10 cellular contexts compared by ENCODE assay signal in the genomic region with DNA sequence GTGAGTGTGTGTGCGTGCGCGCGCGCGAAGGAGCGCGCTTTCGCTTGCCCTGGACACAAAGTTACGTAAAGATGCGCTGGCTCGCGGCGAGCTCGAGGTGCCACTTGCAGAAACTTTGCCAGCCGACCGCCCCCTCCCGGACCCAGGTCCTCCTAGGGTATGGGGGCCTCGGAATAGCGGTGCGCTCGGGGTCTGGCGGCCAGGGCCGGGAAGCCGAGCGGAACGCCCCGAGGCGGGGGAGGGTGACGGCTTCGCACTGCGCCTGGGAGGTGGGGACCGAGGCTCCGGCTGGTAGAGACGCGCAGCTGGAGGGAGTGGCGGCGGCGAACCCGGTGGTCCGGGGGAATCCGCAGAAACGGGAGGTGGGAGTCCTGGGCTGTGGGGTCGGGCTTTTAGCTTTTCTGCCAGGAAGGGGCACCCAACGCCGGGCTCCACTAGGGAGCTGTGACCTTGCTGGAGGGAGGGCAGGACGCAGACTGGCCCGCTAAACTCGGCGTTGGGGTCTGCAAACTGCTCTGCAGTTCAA. TPM values are rescaled to one million over a fixed set of nuclear protein-coding genes. Genes with fewer than 3 reads are reported as not detected.
DNase-seq lines count a peak whose midpoint lies in the region; ATAC-seq, FAIRE-seq and TF ChIP-seq lines count a peak whose summit lies in the region.
"Had no signal": no experiment of that assay in that cellular context is flagged by ENCODE, and none has a peak within 500 bp of the region (broad histone marks: within the 10 kb centered on the region; RNA-seq: fewer than 3 reads in every experiment).

No MANE protein-coding gene starts in this region.

- no peak overlapping the region for H2AFZ ChIP-seq in GM12878 (ENCODE audit: control insufficient read depth, low read depth, low read length)

- no peak for TF ChIP-seq EP300 in A549 (IDR thresholded peaks at IDR 0.05)
- TF ChIP-seq EP300 in GM12878 (IDR thresholded peaks at IDR 0.05; ENCODE audit: borderline replicate concordance in 1 of 2, control insufficient read depth in 1 of 2, low read depth in 2 of 2, low read length in 2 of 2) = no peak

- H3K4me3 ChIP-seq in A549 (peak overlapping the region; percentile 46), GM12878 (no peak overlapping the region), lung (peak overlapping the region; percentile 5)

- BruUV-seq in GM12878 (replicated peaks; lab: Mats Ljungman, UMichigan) = no TSS peak

- CTCF ChIA-PET in A549 (lab: Yijun Ruan, JAX) (interaction anchor here (1.4 kb wide), 1 partner anchor 13 kb away, joined by 4 read pairs; no protein-coding TSS in a partner anchor), GM12878 (lab: Yijun Ruan, JAX) (no interaction called here)

- H3K4me1 ChIP-seq in A549 (peaks cover 58% of the 10 kb centered on the region), GM12878 (ENCODE audit: control insufficient read depth, insufficient read depth, low read length) (no peaks in the 10 kb centered on the region), lung (ENCODE audit: control insufficient read depth in 2 of 2, insufficient read depth in 2 of 2, low read length in 2 of 2) (peaks cover 0 to 10% of the 10 kb centered on the region in 2 donors)

- RAD21 ChIA-PET in GM12878 (lab: Charles Lee; ENCODE audit: unreplicated experiment) = no interaction called here

- TF ChIP-seq CTCF in A549 (IDR thresholded peaks at IDR 0.05) = no peak
- TF ChIP-seq CTCF in GM12878 (IDR thresholded peaks at IDR 0.05 in 2 of 3, conservative IDR thresholded peaks at IDR 0.05 in 1 of 3; ENCODE audit: control insufficient read depth in 2 of 3, extremely low read depth in 1 of 3, insufficient read depth in 1 of 3, low read depth in 3 of 3, low read length in 3 of 3) = no peak
- no peak for TF ChIP-seq CTCF in lung (IDR thresholded peaks at IDR 0.05; ENCODE audit: control extremely low read depth, extremely low read depth)

- in situ Hi-C loops in GM12878 (cut with MboI) = no loop called here

- H3K79me2 ChIP-seq in GM12878 (ENCODE audit: control insufficient read depth, insufficient read depth, low read length) = no peaks in the 10 kb centered on the region

- H3K27me3 ChIP-seq in GM12878 (replicated peaks in 1 of 2; ENCODE audit: control insufficient read depth in 2 of 2, insufficient read depth in 2 of 2, low read length in 1 of 2) (peaks cover 13 to 14% of the 10 kb centered on the region in 2 experiments), lung (ENCODE audit: control insufficient read depth, insufficient read depth) (peaks cover 24% of the 10 kb centered on the region)

- intact Hi-C loops in GM12878 (cut with micrococcal nuclease; ENCODE audit: unreplicated experiment) (no loop called here), left colon (cut with DNase I, micrococcal nuclease) (no loop called here)

- SMC1A ChIA-PET in GM12878 (lab: Charles Lee; ENCODE audit: uncharacterized antibody, unreplicated experiment) = no interaction called here

- H3K36me3 ChIP-seq in GM12878 (ENCODE audit: control insufficient read depth in 2 of 2, insufficient read depth in 2 of 2, low read length in 1 of 2) = no peaks in the 10 kb centered on the region
- H3K36me3 ChIP-seq in lung (ENCODE audit: control insufficient read depth in 2 of 2, insufficient read depth in 2 of 2, low read length in 2 of 2) = no peaks in the 10 kb centered on the region

- DNase-seq in A549 (ENCODE audit: low read depth in 1 of 2, low spot score in 1 of 2) (peak; percentile 19 to 56), GM12891 (ENCODE audit: insufficient read length, low spot score) (peak; percentile 37), GM12878 (ENCODE audit: low read depth, low spot score) (no peak), lung (ENCODE audit: low spot score) (no peak), left colon (no peak), SW 1271 (lab: John Stamatoyannopoulos, UW) (no peak)

- POLR2A ChIA-PET in A549 (lab: Yijun Ruan, JAX) (no interaction called here), GM12878 (lab: Charles Lee) (no interaction called here)

- H4K20me1 ChIP-seq in GM12878 (ENCODE audit: control insufficient read depth, insufficient read depth) = no peaks in the 10 kb centered on the region

- WGBS in A549 (ENCODE audit: missing lambda C conversion rate) = under 1% methylated on average over 20 of the region's 50 CpGs
- WGBS in GM12878 (ENCODE audit: insufficient coverage, insufficient replicate concordance, low lambda C conversion rate, missing lambda C conversion rate) = 13% methylated on average over 48 of the region's 50 CpGs
- 0 to 2% methylated on average over 49 to 50 of the region's 50 CpGs for WGBS in lung, 2 donors

- no peak overlapping the region for H3K27ac ChIP-seq in A549
- no peak overlapping the region for H3K27ac ChIP-seq in GM12878 (ENCODE audit: control insufficient read depth, insufficient read depth)
- no peak overlapping the region for H3K27ac ChIP-seq in lung (ENCODE audit: low read depth in 1 of 2, low read length in 1 of 2)

- FAIRE-seq in A549 (lab: Jason Lieb, UNC) (no peak), GM12891 (lab: Jason Lieb, UNC) (no peak), GM12878 (lab: Jason Lieb, UNC) (no peak)
- FAIRE-seq: endometrium, GM18507 had no signal

- H3K9me3 ChIP-seq in A549 (no peaks in the 10 kb centered on the region), GM12878 (replicated peaks; ENCODE audit: control insufficient read depth, insufficient read depth, low read length) (no peaks in the 10 kb centered on the region), lung (ENCODE audit: control insufficient read depth in 2 of 2, insufficient read depth in 1 of 2, low read length in 1 of 2) (peaks cover 0 to 2% of the 10 kb centered on the region in 2 donors)

- ATAC-seq in A549 (peak in 1 of 2 experiments; percentile 36; a peak in 3 of 6 replicates), GM12878 (no peak), lung (ENCODE audit: insufficient read depth, low FRiP score) (no peak), left colon (no peak), GM18868 (IDR thresholded peaks at IDR 0.05; ENCODE audit: unreplicated experiment) (no peak), GM18520 (IDR thresholded peaks at IDR 0.05; ENCODE audit: unreplicated experiment) (no peak)

- TF ChIP-seq POLR2A in A549 (IDR thresholded peaks at IDR 0.05; ENCODE audit: low read length) (no peak), GM12891 (IDR thresholded peaks at IDR 0.05; ENCODE audit: low read depth, low read length) (no peak), GM12878 (IDR thresholded peaks at IDR 0.05; ENCODE audit: low read depth, low read length) (no peak)

- H3K4me2 ChIP-seq in A549 = peak overlapping the region; percentile 86
- H3K4me2 ChIP-seq in GM12878 (ENCODE audit: control insufficient read depth, insufficient read depth) = peak overlapping the region; percentile 44

- H3K9ac ChIP-seq in GM12878 (ENCODE audit: control insufficient read depth, insufficient read depth, low read length) = no peak overlapping the region

- TF ChIP-seq RAD21 in A549 (conservative IDR thresholded peaks at IDR 0.05 in 1 of 2, IDR thresholded peaks at IDR 0.05 in 1 of 2) (no peak), GM12878 (IDR thresholded peaks at IDR 0.05; ENCODE audit: insufficient read depth, low read depth, low read length) (no peak)

TF ChIP-seq in A549, 52 proteins besides CTCF, POLR2A, EP300 and RAD21:
- TF ChIP-seq JUN (IDR thresholded peaks at IDR 0.05) (no peak), HDAC2 (IDR thresholded peaks at IDR 0.05) (peak; percentile 57; the same call in 1 of the 2 replicates)

TF ChIP-seq in GM12891, 5 proteins besides CTCF, POLR2A, EP300 and RAD21:
- TF ChIP-seq POU2F2 (IDR thresholded peaks at IDR 0.05; ENCODE audit: low read depth, low read length) (no peak), PAX5 (IDR thresholded peaks at IDR 0.05; ENCODE audit: insufficient read depth, low read length, severe bottlenecking) (no peak), SPI1 (IDR thresholded peaks at IDR 0.05; ENCODE audit: low read depth, low read length) (no peak), TAF1 (IDR thresholded peaks at IDR 0.05; ENCODE audit: low read depth, low read length) (no peak), POLR2AphosphoS5 (IDR thresholded peaks at IDR 0.05; ENCODE audit: low read depth, low read length) (no peak)

RNA-seq across cellular contexts. Expression of a gene that starts 0.8 kb away (rescaled TPM):
- 0.04 TPM in 1 of 2 replicates, not detected in the other for polyA plus RNA-seq in A549 (2011; rRNA removed)
- not detected in 2 replicates for polyA plus RNA-seq in A549 (2012; cell fraction: cytosol; rRNA removed)
- not detected in 2 replicates for polyA plus RNA-seq in A549 (2012; cell fraction: nucleus; rRNA removed)
- not detected in 3 replicates for polyA plus RNA-seq in A549 (2017; fragmentation: RNase III; extraction: RNeasy Plus Mini Kit Qiagen cat#74134 plus additional on column Dnase treatment)
- polyA minus RNA-seq in A549 (2011; rRNA and poly(A)+ RNA removed) = not detected in 2 replicates
- not detected for polyA plus RNA-seq in GM12891 (2012; ENCODE audit: low read depth, missing spikeins)
- not detected in 2 replicates for total RNA-seq in GM12878 (2013; cell fraction: nucleolus; rRNA removed)
- total RNA-seq in GM12878 (2014; rRNA removed) = not detected in 2 replicates
- not detected in 2 replicates for total RNA-seq in GM12878 (2014; rRNA removed; fragmentation: Illumina TruSeq; extraction: Trizol)
- not detected in 2 replicates for total RNA-seq in GM12878 (2021)
- polyA plus RNA-seq in GM12878 (2011; ENCODE audit: low read depth) = not detected
- not detected in 2 replicates for polyA plus RNA-seq in GM12878 (2011; rRNA removed)
- polyA plus RNA-seq in GM12878 (2011; cell fraction: cytosol; rRNA removed) = not detected in 2 replicates
- polyA plus RNA-seq in GM12878 (2011; cell fraction: nucleus; rRNA removed) = not detected in 2 replicates
- polyA plus RNA-seq in GM12878 (2012) = not detected in 2 replicates
- polyA plus RNA-seq in GM12878 (2014; fragmentation: Illumina TruSeq; extraction: Trizol) = not detected in 2 replicates
- under 1 TPM in 1 of 2 experiments, not detected in 1; 0.02 TPM for polyA plus RNA-seq in GM12878 (2014; fragmentation: Nextera tagmentation; extraction: Ambion mirVana)
- polyA plus RNA-seq in GM12878 (2014; rRNA removed) = not detected in 2 replicates
- under 1 TPM in 1 of 2 experiments, not detected in 1; 0.23 TPM for polyA plus RNA-seq in GM12878 (2016; fragmentation: Nextera tagmentation; extraction: Ambion mirVana)
- polyA minus RNA-seq in GM12878 (2011; rRNA and poly(A)+ RNA removed) = not detected in 2 replicates
- polyA minus RNA-seq in GM12878 (2011; cell fraction: cytosol; rRNA and poly(A)+ RNA removed) = not detected in 2 replicates
- not detected in 2 replicates for polyA minus RNA-seq in GM12878 (2011; cell fraction: nucleus; rRNA and poly(A)+ RNA removed)
- total RNA-seq in lung = not detected
- polyA plus RNA-seq in lung = not detected
- under 1 TPM in 1 of 2 donors, not detected in 1; 0.08 TPM for total RNA-seq in left colon

Comparison
In these comparisons a context has a peak if more than half of its experiments do, and no peak if none do; other contexts are left out.
1. DNase-seq: peak in A549 (2 of 2) and GM12891 (single experiment); none in GM12878 (single experiment), lung (single experiment), left colon (0 of 2) and SW 1271 (0 of 2).